In genomic region chr7:132861940-132862554, GRCh38 we compare ENCODE assay signal across 1 cellular context.
TF ChIP-seq lines count a peak whose summit lies in the region.

No MANE protein-coding gene starts in this region.

TF ChIP-seq in K562, 482 proteins besides CTCF, POLR2A, EP300 and RAD21 (continued from another document):
- TF ChIP-seq HBP1 (CRISPR knock-in tag; IDR thresholded peaks at IDR 0.05) (0 out of 2 replicates have a peak, but pooled peaks have one; percentile 71), YBX1 (IDR thresholded peaks at IDR 0.05) (no peak), KDM2B (CRISPR knock-in tag; IDR thresholded peaks at IDR 0.05) (no peak), CREB1 (IDR thresholded peaks at IDR 0.05) (no peak), CREB1 (CRISPR knock-in tag; IDR thresholded peaks at IDR 0.05) (no peak), OTX1 (CRISPR knock-in tag; IDR thresholded peaks at IDR 0.05) (0 out of 2 replicates have a peak, but pooled peaks have one; percentile 53), ZBTB26 (CRISPR knock-in tag; IDR thresholded peaks at IDR 0.05) (0 out of 2 replicates have a peak, but pooled peaks have one; percentile 72), SIRT6 (IDR thresholded peaks at IDR 0.05; ENCODE audit: low read depth, low read length) (no peak), ZNF436 (CRISPR knock-in tag; IDR thresholded peaks at IDR 0.05) (no peak), ESRRA (IDR thresholded peaks at IDR 0.05; ENCODE audit: borderline replicate concordance, low read depth) (no peak), NCOR1 (IDR thresholded peaks at IDR 0.05) (peak; percentile 18; the same call in 1 of the 2 replicates), ELF4 (CRISPR knock-in tag; IDR thresholded peaks at IDR 0.05) (0 out of 2 replicates have a peak, but pooled peaks have one; percentile 18), RFX1 (IDR thresholded peaks at IDR 0.05) (no peak), ZNF408 (CRISPR knock-in tag; IDR thresholded peaks at IDR 0.05; ENCODE audit: low read depth) (no peak), HSF4 (CRISPR knock-in tag; IDR thresholded peaks at IDR 0.05; ENCODE audit: borderline replicate concordance) (no peak)
